ENCODE assay signal across 1 cellular context in the genomic region with DNA sequence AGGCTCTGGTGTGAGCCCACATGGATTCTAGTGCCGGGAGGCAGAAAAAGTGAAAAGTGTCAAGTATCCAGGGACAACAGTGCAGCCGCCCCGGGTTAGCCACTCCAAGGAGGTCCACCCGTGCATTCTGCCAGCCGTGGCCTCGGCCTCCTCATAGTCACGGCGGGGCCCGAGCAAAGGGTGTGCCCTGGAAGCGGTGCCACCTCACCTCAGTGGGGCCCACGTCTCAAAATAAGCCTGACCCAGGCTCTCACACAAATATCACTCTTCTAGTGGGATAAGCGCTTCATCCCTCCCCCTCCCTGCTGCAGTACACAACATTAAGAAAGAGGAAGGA.
TF ChIP-seq lines count a peak whose summit lies in the region.

No MANE protein-coding gene starts in this region.

TF ChIP-seq in IMR-90, 13 proteins besides CTCF, POLR2A, EP300 and RAD21 (continued from another document):
- TF ChIP-seq FOS (IDR thresholded peaks at IDR 0.05; ENCODE audit: low read depth, low read length): no peak
- no peak for TF ChIP-seq CHD1 (IDR thresholded peaks at IDR 0.05; ENCODE audit: low read depth, low read length)
- no peak for TF ChIP-seq BHLHE40 (IDR thresholded peaks at IDR 0.05; ENCODE audit: low read depth, low read length)
- no peak for TF ChIP-seq NFE2L2 (IDR thresholded peaks at IDR 0.05; ENCODE audit: low read depth, low read length)
- TF ChIP-seq CEBPB (IDR thresholded peaks at IDR 0.05; ENCODE audit: low read depth, low read length): no peak
- TF ChIP-seq MXI1 (IDR thresholded peaks at IDR 0.05; ENCODE audit: borderline replicate concordance, low read depth, low read length): no peak
- TF ChIP-seq MAZ (IDR thresholded peaks at IDR 0.05; ENCODE audit: borderline replicate concordance, low read depth, low read length): no peak
